ENCODE assay signal across 15 cellular contexts in the genomic region with DNA sequence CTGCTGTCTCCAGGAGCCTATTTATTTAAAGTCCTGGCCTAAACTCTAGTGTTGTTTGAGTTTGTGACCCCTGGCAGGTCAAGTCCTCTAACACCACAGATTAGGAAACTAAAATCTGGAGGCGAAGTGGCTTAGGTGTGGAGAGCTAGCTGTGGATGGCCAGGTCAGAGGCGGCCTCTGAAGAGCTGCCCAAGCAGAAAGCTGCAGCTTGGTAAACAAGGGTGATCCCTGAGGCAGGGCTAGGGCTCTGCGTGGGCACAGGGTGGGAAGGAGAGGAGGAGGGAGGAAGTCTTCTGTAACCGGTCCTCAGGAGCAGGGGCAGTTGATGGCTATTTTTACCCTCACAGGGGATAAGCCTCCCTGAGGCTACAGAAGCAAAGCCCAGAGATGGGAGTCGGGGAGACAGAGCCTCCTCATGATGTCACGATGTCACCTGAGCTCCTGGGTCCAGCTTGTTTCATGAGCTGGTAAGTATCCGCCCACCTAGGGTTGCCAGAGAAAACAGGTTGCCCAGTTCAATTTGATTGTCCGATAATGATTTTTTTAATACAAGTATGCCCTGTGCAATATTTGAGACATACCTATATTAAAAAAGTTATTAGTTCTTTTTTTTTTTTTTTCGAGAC. TPM values are rescaled to one million over a fixed set of nuclear protein-coding genes. Genes with fewer than 3 reads are reported as not detected.
A peak's percentile ranks its signal among the peaks of the same experiment; 100 is the strongest.
DNase-seq lines count a peak whose midpoint lies in the region; ATAC-seq, FAIRE-seq and TF ChIP-seq lines count a peak whose summit lies in the region.
"Had no signal": no experiment of that assay in that cellular context is flagged by ENCODE, and none has a peak within 500 bp of the region (broad histone marks: within the 10 kb centered on the region; RNA-seq: fewer than 3 reads in every experiment).

No MANE protein-coding gene starts in this region.

- H3K27me3 Mint-ChIP-seq in H9 (ENCODE audit: low read depth): peaks cover 6% of the 10 kb centered on the region
- no peaks in the 10 kb centered on the region for H3K27me3 Mint-ChIP-seq in stimulated activated memory B cell treated with anti-CD40 and anti-IgM and Interleukin-4, amounts not matched to agents 10 μg/mL and 1 μg/mL and 100 μg/mL, for 72 hours

- H3K79me2 ChIP-seq in H9 (ENCODE audit: insufficient read depth, low read length): no peaks in the 10 kb centered on the region

- peaks cover 7% of the 10 kb centered on the region; the same call in 1 of the 2 replicates for H3K4me1 ChIP-seq in H9 (ENCODE audit: insufficient read depth, low read length)
- H3K4me1 ChIP-seq in liver (ENCODE audit: control insufficient read depth in 4 of 4, insufficient read depth in 4 of 4, low read length in 3 of 4): peaks cover 0 to 23% (median 19%) of the 10 kb centered on the region in 4 donors

- no peaks in the 10 kb centered on the region for H4K20me1 ChIP-seq in H9 (ENCODE audit: control insufficient read depth, insufficient read depth, insufficient read length)

- TF ChIP-seq CTCF in H9 (conservative IDR thresholded peaks at IDR 0.05) (no peak), VCaP (conservative IDR thresholded peaks at IDR 0.05) (no peak), liver (IDR thresholded peaks at IDR 0.05; ENCODE audit: low read depth, low read length, missing input control) (no peak), GM13976 (IDR thresholded peaks at IDR 0.05; ENCODE audit: borderline replicate concordance, control extremely low read depth, extremely low read depth, insufficient read depth, missing control alignments) (no peak)

- no peak overlapping the region for H3K4me2 ChIP-seq in H9 (ENCODE audit: insufficient read depth, insufficient read length, low read length)

- no peak overlapping the region for H3T11ph ChIP-seq in H9 (ENCODE audit: low read length)

- no peak overlapping the region for H3K14ac ChIP-seq in H9 (ENCODE audit: insufficient read depth, low read length)

- FAIRE-seq in GM12891 (lab: Jason Lieb, UNC): no peak
- FAIRE-seq: HTR-8/SVneo had no signal

- H3K9me3 ChIP-seq in H9 (ENCODE audit: control insufficient read depth, low read depth, low read length) (no peaks in the 10 kb centered on the region), liver (ENCODE audit: control insufficient read depth in 4 of 4, low read length in 3 of 4) (no peaks in the 10 kb centered on the region)

- no peak overlapping the region for H2BK5ac ChIP-seq in H9 (ENCODE audit: insufficient read length, low read length)

- DNase-seq in H9 (peak; percentile 25), epidermal melanocyte (ENCODE audit: insufficient read length, low spot score) (no peak), GM12891 (ENCODE audit: insufficient read length, low spot score) (no peak), GM13976 (ENCODE audit: low spot score) (no peak)
- DNase-seq: DMS 273 treated with DMSO at 0.1 percent for 48 hours, EL, NCI-H69, SHP77 had no signal

- H3K36me3 Mint-ChIP-seq in H9 (ENCODE audit: insufficient read depth in 1 of 3, low read depth in 3 of 3): no peaks in the 10 kb centered on the region; a peak in 1 of 7 replicates
- H3K36me3 Mint-ChIP-seq in stimulated activated memory B cell treated with anti-CD40 and anti-IgM and Interleukin-4, amounts not matched to agents 10 μg/mL and 1 μg/mL and 100 μg/mL, for 72 hours: no peaks in the 10 kb centered on the region

- H2AFZ ChIP-seq in H9 (ENCODE audit: low read length): no peak overlapping the region

- H3K9me3 Mint-ChIP-seq in H9: no peaks in the 10 kb centered on the region
- H3K9me3 Mint-ChIP-seq in stimulated activated memory B cell treated with anti-CD40 and anti-IgM and Interleukin-4, amounts not matched to agents 10 μg/mL and 1 μg/mL and 100 μg/mL, for 72 hours: no peaks in the 10 kb centered on the region

- H4K91ac ChIP-seq in H9 (ENCODE audit: insufficient read length, low read depth, low read length): no peak overlapping the region

- H2BK15ac ChIP-seq in H9 (ENCODE audit: low read depth, low read length): no peak overlapping the region

- no peak overlapping the region for H2BK120ac ChIP-seq in H9 (ENCODE audit: low read depth, low read length, poor library complexity, severe bottlenecking)

- peak overlapping the region in 2 of 3 experiments; percentile 70 to 85; a peak in 1 of 7 replicates for H3K27ac Mint-ChIP-seq in H9
- H3K27ac Mint-ChIP-seq in stimulated activated memory B cell treated with anti-CD40 and anti-IgM and Interleukin-4, amounts not matched to agents 10 μg/mL and 1 μg/mL and 100 μg/mL, for 72 hours: peak overlapping the region; percentile 9

- H3K18ac ChIP-seq in H9 (ENCODE audit: insufficient read length, low read depth, low read length): no peak overlapping the region

- no peak for TF ChIP-seq POLR2A in GM12891 (IDR thresholded peaks at IDR 0.05; ENCODE audit: low read depth, low read length)

- no peak overlapping the region for H2BK12ac ChIP-seq in H9 (ENCODE audit: insufficient read length, low read depth, low read length)

- H3K56ac ChIP-seq in H9 (ENCODE audit: insufficient read length, low read depth, low read length): no peak overlapping the region

- peaks cover 63% of the 10 kb centered on the region in 2 experiments for H3K4me1 Mint-ChIP-seq in H9
- peaks cover 33% of the 10 kb centered on the region for H3K4me1 Mint-ChIP-seq in stimulated activated memory B cell treated with anti-CD40 and anti-IgM and Interleukin-4, amounts not matched to agents 10 μg/mL and 1 μg/mL and 100 μg/mL, for 72 hours

- WGBS in H9 (ENCODE audit: extremely low coverage, insufficient read length, low lambda C conversion rate): no CpG with 5 or more reads among the region's 9 CpGs
- 38% methylated on average over 9 of the region's 9 CpGs for WGBS in liver

- H3K23me2 ChIP-seq in H9 (ENCODE audit: insufficient read length, low read depth, low read length, poor library complexity, severe bottlenecking): no peaks in the 10 kb centered on the region

- H3K79me1 ChIP-seq in H9 (ENCODE audit: insufficient read depth, low read depth, low read length, poor library complexity, severe bottlenecking): no peaks in the 10 kb centered on the region

- H2BK20ac ChIP-seq in H9 (ENCODE audit: low read depth, low read length, poor library complexity, severe bottlenecking): no peak overlapping the region

- TF ChIP-seq RAD21 in liver (IDR thresholded peaks at IDR 0.05): peak; percentile 47 to 58

- H2AK5ac ChIP-seq in H9 (ENCODE audit: insufficient read length, low read length): no peak overlapping the region

- H3K27ac ChIP-seq in H9 (ENCODE audit: insufficient read length, low read depth, low read length) (no peak overlapping the region), VCaP (peak overlapping the region; percentile 55; the same call in 1 of the 2 replicates), liver (ENCODE audit: low read depth in 1 of 2, low read length in 2 of 2) (peak overlapping the region; percentile 33 to 90)

- no peak for ATAC-seq in stimulated activated memory B cell treated with anti-CD40 and anti-IgM and Interleukin-4, amounts not matched to agents 10 μg/mL and 1 μg/mL and 100 μg/mL, for 72 hours
- ATAC-seq: HCT116, Panc1, SK-N-SH treated with all-trans-retinoic acid at 6 μM for 48 hours had no signal

- no peaks in the 10 kb centered on the region for H3K36me3 ChIP-seq in liver (ENCODE audit: control insufficient read depth in 4 of 4, insufficient read depth in 3 of 4, low read depth in 1 of 4, low read length in 3 of 4)

- no peak overlapping the region for H3K4me3 ChIP-seq in liver (ENCODE audit: low read depth in 1 of 3, low read length in 3 of 3)

- no peak overlapping the region for H3K4me3 Mint-ChIP-seq in H9
- H3K4me3 Mint-ChIP-seq in stimulated activated memory B cell treated with anti-CD40 and anti-IgM and Interleukin-4, amounts not matched to agents 10 μg/mL and 1 μg/mL and 100 μg/mL, for 72 hours: no peak overlapping the region

- H3K23ac ChIP-seq in H9 (ENCODE audit: insufficient read length, low read depth, low read length): no peak overlapping the region

- in situ Hi-C loops in GM13976 (cut with MboI; ENCODE audit: low sequenced_read_pairs, unreplicated experiment): no loop called here

- H3K9ac ChIP-seq in H9 (ENCODE audit: extremely low read depth, insufficient read length, low read length) (no peak overlapping the region), liver (ENCODE audit: low read depth in 1 of 2, low read length in 2 of 2) (no peak overlapping the region)

- no peak overlapping the region for H3K4ac ChIP-seq in H9 (ENCODE audit: low read depth, low read length)

- H3K27me3 ChIP-seq in H9 (ENCODE audit: insufficient read depth, low read length): no peaks in the 10 kb centered on the region
- H3K27me3 ChIP-seq in liver (ENCODE audit: control insufficient read depth in 4 of 4, insufficient read depth in 4 of 4, low read length in 3 of 4): no peaks in the 10 kb centered on the region

- no peak overlapping the region for H4K8ac ChIP-seq in H9 (replicated peaks; ENCODE audit: insufficient read length, low read depth, low read length)

- H4K5ac ChIP-seq in H9 (ENCODE audit: insufficient read length, low read depth, low read length): no peak overlapping the region

TF ChIP-seq in liver, 16 proteins besides CTCF, POLR2A, EP300 and RAD21 (continues in another document):
- TF ChIP-seq RXRA (IDR thresholded peaks at IDR 0.05): peak; percentile 93 to 94
- peak; percentile 91 for TF ChIP-seq NR2F2 (IDR thresholded peaks at IDR 0.05)
- peak in 1 of 2 donors; percentile 55 for TF ChIP-seq EGR1 (IDR thresholded peaks at IDR 0.05; ENCODE audit: low read depth in 2 of 2)
- TF ChIP-seq FOXA2 (IDR thresholded peaks at IDR 0.05): peak; percentile 80
- TF ChIP-seq HNF4A (conservative IDR thresholded peaks at IDR 0.05): peak; percentile 74 to 75
- peak; percentile 67 for TF ChIP-seq SP1 (IDR thresholded peaks at IDR 0.05)
- TF ChIP-seq YY1 (IDR thresholded peaks at IDR 0.05): no peak
- no peak for TF ChIP-seq HNF4G (IDR thresholded peaks at IDR 0.05)
- peak; percentile 83 for TF ChIP-seq FOXA1 (IDR thresholded peaks at IDR 0.05)

TF ChIP-seq in GM12891, 5 proteins besides CTCF, POLR2A, EP300 and RAD21:
- TF ChIP-seq POLR2AphosphoS5 (IDR thresholded peaks at IDR 0.05; ENCODE audit: low read depth, low read length) (no peak), SPI1 (IDR thresholded peaks at IDR 0.05; ENCODE audit: low read depth, low read length) (no peak), TAF1 (IDR thresholded peaks at IDR 0.05; ENCODE audit: low read depth, low read length) (no peak), POU2F2 (IDR thresholded peaks at IDR 0.05; ENCODE audit: low read depth, low read length) (no peak), PAX5 (IDR thresholded peaks at IDR 0.05; ENCODE audit: insufficient read depth, low read length, severe bottlenecking) (no peak)
TF ChIP-seq in GM12891: peak in this region for 0.

RNA-seq across cellular contexts. Expression of a gene that starts 25.9 kb away (rescaled TPM):
- total RNA-seq in H9 (2021) (120 and 121 TPM in 2 replicates), liver (10 to 100 TPM; 15.8 to 16.0 TPM)
- 10 to 100 TPM; 15.1 to 15.4 TPM for polyA plus RNA-seq in liver
- polyA plus RNA-seq in GM12891 (2012; ENCODE audit: low read depth, missing spikeins): 17.8 TPM
